8 cellular contexts compared by ENCODE assay signal in the genomic region with DNA sequence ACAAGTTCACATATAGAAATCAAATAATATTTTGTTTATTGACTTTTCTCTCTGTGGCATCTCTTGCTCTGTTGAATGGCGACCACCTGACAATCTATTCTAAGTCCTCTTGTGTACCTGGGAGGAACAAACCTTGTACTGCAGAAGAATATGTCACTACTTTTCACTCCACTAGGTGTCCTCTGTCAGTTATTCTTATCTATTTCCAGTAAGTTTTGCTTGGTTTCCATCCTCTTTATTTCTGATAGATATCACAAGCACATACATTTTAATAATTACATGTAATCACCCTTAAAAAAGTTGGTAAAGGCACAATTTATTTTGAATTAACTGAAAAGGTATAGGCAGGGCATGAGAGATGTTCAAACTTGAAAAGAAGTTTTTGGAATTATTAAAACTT.
DNase-seq lines count a peak whose midpoint lies in the region; ATAC-seq and TF ChIP-seq lines count a peak whose summit lies in the region.

No MANE protein-coding gene starts in this region.

- no peak overlapping the region for H3K4me3 Mint-ChIP-seq in CD14-positive monocyte
- H3K4me3 Mint-ChIP-seq in HFFc6, result no peak overlapping the region

- intact Hi-C loops in CD14-positive monocyte (cut with micrococcal nuclease), result no loop called here

- DNase-seq in CD14-positive monocyte (ENCODE audit: low spot score), result no peak
- DNase-seq in HFFc6, result peak; percentile 4
- DNase-seq in iPS DF 4.7 (ENCODE audit: extremely low read depth, low spot score), result peak; percentile 3
- DNase-seq in activated T-cell treated with anti-CD3 and anti-CD28 coated beads, Interleukin-2, amount 50 U/mL, for 1 hour, result no peak

- H3K27ac Mint-ChIP-seq in CD14-positive monocyte, result no peak overlapping the region
- no peak overlapping the region for H3K27ac Mint-ChIP-seq in HFFc6

- H3K4me1 Mint-ChIP-seq in CD14-positive monocyte (no peaks in the 10 kb centered on the region), HFFc6 (ENCODE audit: low read depth) (no peaks in the 10 kb centered on the region)

- H3K36me3 Mint-ChIP-seq in CD14-positive monocyte, result no peaks in the 10 kb centered on the region
- no peaks in the 10 kb centered on the region for H3K36me3 Mint-ChIP-seq in HFFc6 (ENCODE audit: low read depth)

- ATAC-seq in SK-N-SH treated with all-trans-retinoic acid at 6 μM for 48 hours (peak; percentile 68; the same call in 2 of the 3 replicates), GM18858 (IDR thresholded peaks at IDR 0.05; ENCODE audit: unreplicated experiment) (no peak), GM19328 (IDR thresholded peaks at IDR 0.05; ENCODE audit: unreplicated experiment) (no peak), HG02973 (IDR thresholded peaks at IDR 0.05; ENCODE audit: unreplicated experiment) (no peak)

- TF ChIP-seq CTCF in CD14-positive monocyte (IDR thresholded peaks at IDR 0.05) (peak; percentile 12), HFFc6 (IDR thresholded peaks at IDR 0.05) (peak; percentile 71)

- H3K9me3 Mint-ChIP-seq in CD14-positive monocyte (peaks cover 0 to 4% (median 0%) of the 10 kb centered on the region in 7 donors), HFFc6 (no peaks in the 10 kb centered on the region)

- H3K27me3 Mint-ChIP-seq in CD14-positive monocyte (ENCODE audit: low read depth in 3 of 3) (no peaks in the 10 kb centered on the region), HFFc6 (ENCODE audit: insufficient read depth) (no peaks in the 10 kb centered on the region; the same call in 1 of the 2 replicates)

TF ChIP-seq in SK-N-SH treated with all-trans-retinoic acid at 6 μM for 48 hours, 23 proteins besides CTCF, POLR2A, EP300 and RAD21:
- TF ChIP-seq RARB (CRISPR knock-in tag; IDR thresholded peaks at IDR 0.05) (no peak), POU6F1 (CRISPR knock-in tag; IDR thresholded peaks at IDR 0.05; ENCODE audit: borderline replicate concordance, low read depth) (no peak), ZNF565 (CRISPR knock-in tag; conservative IDR thresholded peaks at IDR 0.05; ENCODE audit: low read depth) (no peak), ZNF8 (CRISPR knock-in tag; IDR thresholded peaks at IDR 0.05) (no peak), OSR1 (CRISPR knock-in tag; IDR thresholded peaks at IDR 0.05) (no peak), TOX (CRISPR knock-in tag; IDR thresholded peaks at IDR 0.05; ENCODE audit: borderline replicate concordance) (no peak), ESRRG (CRISPR knock-in tag; IDR thresholded peaks at IDR 0.05) (no peak), ZNF70 (CRISPR knock-in tag; IDR thresholded peaks at IDR 0.05) (no peak), ISL1 (CRISPR knock-in tag; IDR thresholded peaks at IDR 0.05) (no peak), ARNTL (CRISPR knock-in tag; IDR thresholded peaks at IDR 0.05; ENCODE audit: borderline replicate concordance, low read depth) (no peak), TCF4 (CRISPR knock-in tag; IDR thresholded peaks at IDR 0.05; ENCODE audit: borderline replicate concordance) (no peak), GLIS3 (CRISPR knock-in tag; IDR thresholded peaks at IDR 0.05) (no peak), PPARA (CRISPR knock-in tag; IDR thresholded peaks at IDR 0.05; ENCODE audit: borderline replicate concordance) (no peak), CSDC2 (CRISPR knock-in tag; IDR thresholded peaks at IDR 0.05) (no peak), ZFP3 (CRISPR knock-in tag; IDR thresholded peaks at IDR 0.05) (no peak), BACH2 (CRISPR knock-in tag; IDR thresholded peaks at IDR 0.05; ENCODE audit: borderline replicate concordance) (no peak)

Comparison
In these comparisons a context has a peak if more than half of its experiments do, and no peak if none do; other contexts are left out.
1. DNase-seq: peak in HFFc6 (single experiment) and iPS DF 4.7 (single experiment); none in CD14-positive monocyte (single experiment) and activated T-cell treated with anti-CD3 and anti-CD28 coated beads, Interleukin-2, amount 50 U/mL, for 1 hour (single experiment).